Comparison of ENCODE assay signal across 8 cellular contexts in the genomic region with DNA sequence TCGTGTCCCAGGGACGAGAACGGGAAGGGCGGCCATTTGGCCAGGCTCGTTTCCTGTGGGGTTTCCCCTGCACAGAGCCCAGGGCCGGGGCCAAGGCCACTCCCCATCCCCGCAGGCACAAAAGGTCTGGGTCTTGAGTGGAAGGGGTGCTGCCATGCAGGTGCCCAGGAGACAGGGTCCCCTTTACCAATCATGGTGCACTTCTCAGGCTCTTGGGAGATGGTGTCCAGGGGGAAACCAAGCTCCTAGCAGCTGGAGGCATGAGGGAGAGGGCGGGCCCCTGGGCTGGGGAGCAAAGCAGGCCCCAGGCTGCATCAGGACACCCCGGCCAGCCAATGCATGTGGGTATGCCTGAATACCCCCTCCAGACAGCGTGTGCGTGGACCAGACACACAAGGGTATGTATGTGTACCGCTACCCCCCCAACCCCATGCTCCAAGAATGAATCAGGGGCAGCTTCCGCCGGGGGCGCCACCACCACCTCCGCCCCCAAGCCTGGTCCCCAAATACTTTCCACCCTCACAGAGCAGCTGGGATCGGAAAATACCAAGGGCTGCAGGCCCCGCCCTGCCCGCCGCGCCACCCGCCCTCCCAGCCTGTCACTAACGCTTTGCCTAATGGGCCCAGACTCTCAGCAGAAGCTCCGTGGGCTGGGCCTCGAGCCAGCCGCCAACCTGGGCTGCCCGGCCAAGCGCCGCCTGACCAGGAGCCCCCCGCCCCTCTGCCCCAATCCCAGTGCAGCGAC. TPM values are rescaled to one million over a fixed set of nuclear protein-coding genes. Genes with fewer than 3 reads are reported as not detected.
DNase-seq lines count a peak whose midpoint lies in the region; ATAC-seq and TF ChIP-seq lines count a peak whose summit lies in the region.

No MANE protein-coding gene starts in this region.

- no peaks in the 10 kb centered on the region for H3K9me3 Mint-ChIP-seq in WTC11

- H3K27ac ChIP-seq in breast epithelium (peak overlapping the region; percentile 100), left lung (peak overlapping the region; percentile 98 to 99)

- H3K4me3 ChIP-seq in AG10803 (ENCODE audit: low read length) (peak overlapping the region; percentile 99), breast epithelium (peak overlapping the region; percentile 89 to 99 (median 96)), left lung (peak overlapping the region; percentile 56 to 96)

- intact Hi-C loops in breast epithelium (cut with DNase I; ENCODE audit: low total_unique reads): no loop called here
- intact Hi-C loops in left lung (cut with DNase I): no loop called here

- in situ Hi-C loops in KBM-7 (cut with MboI; ENCODE audit: low pct_unique_long_range_greater_than_20kb, low sequenced_read_pairs) (no loop called here), G401 (cut with HindIII; ENCODE audit: low sequenced_read_pairs) (no loop called here)

- no peaks in the 10 kb centered on the region for H3K9me3 ChIP-seq in breast epithelium
- no peaks in the 10 kb centered on the region for H3K9me3 ChIP-seq in left lung

- POLR2A ChIA-PET in WTC11 (lab: Charles Lee): interaction anchor here (0.5 to 0.7 kb wide), 3 partner anchors 14 to 37 kb away, joined by 3 read pairs; no protein-coding TSS in a partner anchor

- no peak overlapping the region for H3K4me3 Mint-ChIP-seq in WTC11

- TF ChIP-seq POLR2A in breast epithelium (IDR thresholded peaks at IDR 0.05): no peak

- no peaks in the 10 kb centered on the region for H3K27me3 Mint-ChIP-seq in WTC11 (ENCODE audit: low read depth)

- no peak overlapping the region for H3K27ac Mint-ChIP-seq in WTC11

- H3K4me1 Mint-ChIP-seq in WTC11: peaks cover 27% of the 10 kb centered on the region

- 0 out of 2 replicates have a peak, but pooled peaks have one; percentile 10 for TF ChIP-seq CTCF in AG10803 (conservative IDR thresholded peaks at IDR 0.05; ENCODE audit: low read length)
- TF ChIP-seq CTCF in WTC11 (IDR thresholded peaks at IDR 0.05): no peak
- TF ChIP-seq CTCF in breast epithelium (IDR thresholded peaks at IDR 0.05): no peak
- no peak for TF ChIP-seq CTCF in left lung (IDR thresholded peaks at IDR 0.05)

- peaks cover 34 to 44% of the 10 kb centered on the region in 2 donors for H3K4me1 ChIP-seq in breast epithelium
- H3K4me1 ChIP-seq in left lung: peaks cover 45 to 73% of the 10 kb centered on the region in 2 donors

- ATAC-seq in WTC11 (peak; percentile 45), left lung (peak; percentile 55)

- H3K36me3 Mint-ChIP-seq in WTC11: no peaks in the 10 kb centered on the region

- no peaks in the 10 kb centered on the region for H3K27me3 ChIP-seq in breast epithelium
- no peaks in the 10 kb centered on the region for H3K27me3 ChIP-seq in left lung

- DNase-seq in AG10803 (ENCODE audit: low read depth) (peak; percentile 83), GM19238 (ENCODE audit: insufficient read length, low spot score) (peak; percentile 81), KBM-7 (peak; percentile 85), WTC11 (ENCODE audit: low spot score) (peak; percentile 57), breast epithelium (ENCODE audit: low spot score in 2 of 2) (peak; percentile 86 to 89), left lung (peak; percentile 92 to 98), G401 (ENCODE audit: low spot score) (no peak)
- DNase-seq in stimulated activated CD4-positive, alpha-beta T cell treated with anti-CD3 and anti-CD28 coated beads, TNF-alpha, amount 100 ng/mL, for 1 hour (ENCODE audit: low read depth in 3 of 3, low spot score in 1 of 3): peak; percentile 74 to 82 (median 78)

- H3K36me3 ChIP-seq in breast epithelium: no peaks in the 10 kb centered on the region
- H3K36me3 ChIP-seq in left lung: peaks cover 0 to 43% of the 10 kb centered on the region in 2 donors

- CTCF ChIA-PET in WTC11 (lab: Charles Lee): interaction anchor here (0.6 to 1.6 kb wide), 9 partner anchors 14 to 220 kb away, joined by 3 to 19 read pairs (median 4); no protein-coding TSS in a partner anchor

TF ChIP-seq in WTC11, 78 proteins besides CTCF, POLR2A, EP300 and RAD21:
- no peak for TF ChIP-seq ZNF263 (CRISPR knock-in tag; IDR thresholded peaks at IDR 0.05; ENCODE audit: low read depth)
- no peak for TF ChIP-seq NR1H2 (CRISPR knock-in tag; IDR thresholded peaks at IDR 0.05)
- no peak for TF ChIP-seq RORB (CRISPR knock-in tag; IDR thresholded peaks at IDR 0.05)
- TF ChIP-seq ELF4 (CRISPR knock-in tag; IDR thresholded peaks at IDR 0.05; ENCODE audit: low read depth): no peak

RNA-seq across cellular contexts. Expression of a gene that starts 37.6 kb away (rescaled TPM):
- 0.66 to 1.1 TPM (median 0.71 TPM) in 3 replicates for total RNA-seq in WTC11 (2021)
- total RNA-seq in breast epithelium: not detected
- 1 to 10 TPM in 1 of 2 donors, under 1 TPM in 1; 0.89 to 1.8 TPM for total RNA-seq in left lung
- total RNA-seq in G401 (2014; rRNA removed; shearing (Covaris generic)): 3.0 and 6.3 TPM in 2 replicates

RNA-seq across cellular contexts. Expression of a gene that starts 44.1 kb away (rescaled TPM):
- total RNA-seq in WTC11 (2021): 33.4 to 35.5 TPM (median 34.2 TPM) in 3 replicates
- 1 to 10 TPM; 1.1 to 8.5 (median 6.9) TPM for total RNA-seq in breast epithelium
- 10 to 100 TPM in 1 of 2 donors, 1 to 10 TPM in 1; 6.6 to 14.3 TPM for total RNA-seq in left lung
- 5.2 and 8.1 TPM in 2 replicates for total RNA-seq in G401 (2014; rRNA removed; shearing (Covaris generic))
